22 cellular contexts compared by ENCODE assay signal in genomic region chr7:18102576-18102975, GRCh38.
"Had no signal": no experiment of that assay in that cellular context is flagged by ENCODE, and none has a peak within 500 bp of the region (broad histone marks: within the 10 kb centered on the region; RNA-seq: fewer than 3 reads in every experiment).

No MANE protein-coding gene starts in this region.

- H3K27ac Mint-ChIP-seq: naive thymus-derived CD4-positive, alpha-beta T cell; natural killer cell had no signal

- H3K4me3 ChIP-seq: coronary artery, dorsolateral prefrontal cortex, esophagus squamous epithelium, gastrocnemius medialis, heart left ventricle, hepatocyte, left lung, lower lobe of right lung had no signal

- H3K27ac ChIP-seq: coronary artery, dorsolateral prefrontal cortex, epithelial cell of prostate, esophagus squamous epithelium, gastrocnemius medialis, heart left ventricle, hepatocyte, left lung, lower lobe of right lung had no signal

- H3K4me3 Mint-ChIP-seq: naive thymus-derived CD4-positive, alpha-beta T cell; natural killer cell had no signal

- H3K4me1 Mint-ChIP-seq: naive thymus-derived CD4-positive, alpha-beta T cell; natural killer cell had no signal

- DNase-seq: dermis blood vessel endothelial cell; dorsolateral prefrontal cortex; effector CD4-positive, alpha-beta T cell; effector memory CD4-positive, alpha-beta T cell; erythroblast; esophagus squamous epithelium; foreskin fibroblast; foreskin melanocyte; gastrocnemius medialis; heart left ventricle; left cardiac atrium; left lung; left ventricle myocardium superior; lower lobe of right lung; mesendoderm; midbrain; naive thymus-derived CD4-positive, alpha-beta T cell; natural killer cell had no signal

- H3K27me3 ChIP-seq: dorsolateral prefrontal cortex, esophagus squamous epithelium, gastrocnemius medialis, heart left ventricle, hepatocyte, left lung had no signal

- H3K4me1 ChIP-seq: esophagus squamous epithelium, gastrocnemius medialis, heart left ventricle, left lung, lower lobe of right lung had no signal

- ATAC-seq: esophagus mucosa; gastrocnemius medialis; heart left ventricle; left cardiac atrium; left lung; left ventricle myocardium superior; lower lobe of right lung; naive thymus-derived CD4-positive, alpha-beta T cell; natural killer cell had no signal

- H3K9me3 ChIP-seq: esophagus squamous epithelium, gastrocnemius medialis, left lung, lower lobe of right lung had no signal

- H3K36me3 ChIP-seq: esophagus squamous epithelium, gastrocnemius medialis, heart left ventricle, left lung, lower lobe of right lung had no signal

- H3K36me3 Mint-ChIP-seq: naive thymus-derived CD4-positive, alpha-beta T cell; natural killer cell had no signal
